ENCODE assay signal across 18 cellular contexts in the genomic region with DNA sequence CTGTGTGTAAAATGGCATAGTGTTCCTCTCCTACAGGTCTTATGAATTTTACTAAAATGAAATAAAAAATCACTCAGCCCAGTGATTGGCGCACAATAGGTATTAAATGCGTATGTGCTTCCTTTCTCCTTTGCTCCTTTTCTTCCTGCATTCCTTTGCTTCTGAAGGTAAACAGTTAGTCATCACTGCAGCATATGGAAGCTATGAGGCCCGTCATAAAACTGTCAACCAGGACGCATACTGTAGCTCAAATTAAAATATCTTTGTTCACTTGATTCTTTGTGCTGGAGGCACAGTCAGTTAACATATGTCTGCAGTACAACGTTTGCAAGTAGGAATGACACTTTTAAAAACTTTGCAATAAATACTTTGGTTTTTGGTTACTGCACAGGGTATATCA.
A peak's percentile ranks its signal among the peaks of the same experiment; 100 is the strongest.
DNase-seq lines count a peak whose midpoint lies in the region; ATAC-seq and TF ChIP-seq lines count a peak whose summit lies in the region.
"Had no signal": no experiment of that assay in that cellular context is flagged by ENCODE, and none has a peak within 500 bp of the region (broad histone marks: within the 10 kb centered on the region; RNA-seq: fewer than 3 reads in every experiment).

No MANE protein-coding gene starts in this region.

- H3K36me3 ChIP-seq in PC-3 (ENCODE audit: low read depth, low read length): no peaks in the 10 kb centered on the region

- H3F3A ChIP-seq in PC-3 (ENCODE audit: low read length, unreplicated experiment): no peaks in the 10 kb centered on the region

- DNase-seq in PC-3 (peak; percentile 17), coronary artery (ENCODE audit: low spot score) (peak; percentile 17), mesothelial cell of epicardium (ENCODE audit: low spot score in 2 of 2, unreplicated experiment in 2 of 2) (no peak), GM19240 (ENCODE audit: insufficient read length, low spot score) (no peak), EL (no peak), G401 (ENCODE audit: low spot score) (no peak)
- DNase-seq: CD8-positive, alpha-beta T cell; COR-L47; DMS153; DMS79 treated with DMSO at 0.1 percent for 48 hours; GF-D8; HCEC 1CT; IMR-90; KG1 had no signal

- no peak overlapping the region for H3K4me3 Mint-ChIP-seq in mesothelial cell of epicardium
- H3K4me3 Mint-ChIP-seq: CD14-positive monocyte; CD8-positive, alpha-beta T cell; GM23338 had no signal

- no peaks in the 10 kb centered on the region for H3K9me3 Mint-ChIP-seq in mesothelial cell of epicardium
- H3K9me3 Mint-ChIP-seq: CD14-positive monocyte; CD8-positive, alpha-beta T cell had no signal

- BruUV-seq in PC-3 (replicated peaks; lab: Mats Ljungman, UMichigan): no TSS peak

- H3K27ac ChIP-seq in PC-3 (ENCODE audit: low read length) (no peak overlapping the region), coronary artery (no peak overlapping the region)
- H3K27ac ChIP-seq: A549 had no signal

- no peak overlapping the region for H2AFZ ChIP-seq in PC-3 (ENCODE audit: low read length)
- H2AFZ ChIP-seq: GM23338 had no signal

- in situ Hi-C loops in G401 (cut with HindIII; ENCODE audit: low sequenced_read_pairs): no loop called here

- H3K27ac Mint-ChIP-seq in mesothelial cell of epicardium: peak overlapping the region; percentile 96
- H3K27ac Mint-ChIP-seq: CD14-positive monocyte; CD8-positive, alpha-beta T cell; GM23338 had no signal

- no peaks in the 10 kb centered on the region for H3K36me3 Mint-ChIP-seq in mesothelial cell of epicardium
- H3K36me3 Mint-ChIP-seq: CD14-positive monocyte; CD8-positive, alpha-beta T cell had no signal

- no peak overlapping the region for H3K9ac ChIP-seq in PC-3 (ENCODE audit: low read length)

- H3K4me3 ChIP-seq in PC-3 (ENCODE audit: low read length) (no peak overlapping the region), coronary artery (no peak overlapping the region)
- H3K4me3 ChIP-seq: A549, GM23338 had no signal

- TF ChIP-seq CTCF in PC-3 (conservative IDR thresholded peaks at IDR 0.05; ENCODE audit: low read depth, low read length) (no peak), coronary artery (IDR thresholded peaks at IDR 0.05) (no peak), mesothelial cell of epicardium (IDR thresholded peaks at IDR 0.05; ENCODE audit: unreplicated experiment) (no peak)

- H3K9me2 ChIP-seq in PC-3 (replicated peaks; ENCODE audit: low read length): no peaks in the 10 kb centered on the region

- no peaks in the 10 kb centered on the region for H3K79me2 ChIP-seq in PC-3 (ENCODE audit: low read length)

- CTCF ChIA-PET in PC-3 (lab: Charles Lee): no interaction called here

- POLR2A ChIA-PET in PC-3 (lab: Charles Lee; ENCODE audit: unreplicated experiment): no interaction called here

- H3K27me3 Mint-ChIP-seq in mesothelial cell of epicardium (ENCODE audit: low read depth): no peaks in the 10 kb centered on the region

- H3K27me3 ChIP-seq in PC-3 (ENCODE audit: low read length): no peaks in the 10 kb centered on the region

- H3K9me3 ChIP-seq in PC-3 (ENCODE audit: low read length): no peaks in the 10 kb centered on the region
- H3K9me3 ChIP-seq: A549 had no signal

- H3K4me1 ChIP-seq in PC-3 (ENCODE audit: insufficient read depth, low read length): no peaks in the 10 kb centered on the region
- H3K4me1 ChIP-seq: A549 had no signal

- no peak for ATAC-seq in PC-3
- no peak for ATAC-seq in GM19351 (IDR thresholded peaks at IDR 0.05; ENCODE audit: unreplicated experiment)
- ATAC-seq: A549; CD8-positive, alpha-beta T cell had no signal

- H3K4me1 Mint-ChIP-seq in mesothelial cell of epicardium: peaks cover 57% of the 10 kb centered on the region
- H3K4me1 Mint-ChIP-seq: CD14-positive monocyte had no signal

- no peaks in the 10 kb centered on the region for H4K20me1 ChIP-seq in PC-3 (ENCODE audit: low read length)

- intact Hi-C loops in PC-3 (cut with micrococcal nuclease): no loop called here

- no peak overlapping the region for H3K4me2 ChIP-seq in PC-3 (ENCODE audit: low read length)
- H3K4me2 ChIP-seq: A549, GM23338 had no signal

Comparison
In these comparisons a context has a peak if more than half of its experiments do, and no peak if none do; other contexts are left out.
1. DNase-seq: peak in PC-3 (single experiment) and coronary artery (single experiment); none in mesothelial cell of epicardium (0 of 2), GM19240 (single experiment), EL (single experiment) and G401 (single experiment).